ENCODE assay signal across 1 cellular context in genomic region chr21:35963920-35964451, GRCh38.
A peak's percentile ranks its signal among the peaks of the same experiment; 100 is the strongest.
TF ChIP-seq lines count a peak whose summit lies in the region.

No MANE protein-coding gene starts in this region.

TF ChIP-seq in K562, 482 proteins besides CTCF, POLR2A, EP300 and RAD21 (continued from another document and continues in another):
- TF ChIP-seq GTF3C2 (IDR thresholded peaks at IDR 0.05; ENCODE audit: borderline replicate concordance, extremely low read depth, insufficient read length) (no peak), MTA3 (IDR thresholded peaks at IDR 0.05; ENCODE audit: borderline replicate concordance) (peak; percentile 81; the same call in 1 of the 2 replicates), ZEB2 (IDR thresholded peaks at IDR 0.05) (no peak), ZNF75A (CRISPR knock-in tag; IDR thresholded peaks at IDR 0.05) (no peak), NFATC3 (IDR thresholded peaks at IDR 0.05) (no peak), ZKSCAN3 (CRISPR knock-in tag; IDR thresholded peaks at IDR 0.05) (no peak), RBFOX2 (IDR thresholded peaks at IDR 0.05; ENCODE audit: low read depth, low read length) (0 out of 2 replicates have a peak, but pooled peaks have one; percentile 14), ZNF3 (CRISPR knock-in tag; IDR thresholded peaks at IDR 0.05) (no peak), ZKSCAN1 (IDR thresholded peaks at IDR 0.05; ENCODE audit: low read depth, low read length) (no peak), ZNF707 (CRISPR knock-in tag; conservative IDR thresholded peaks at IDR 0.05) (no peak), CBFA2T3 (IDR thresholded peaks at IDR 0.05) (no peak), KHSRP (IDR thresholded peaks at IDR 0.05) (no peak), GTF2A2 (tag; IDR thresholded peaks at IDR 0.05) (peak; percentile 72), ZNF165 (CRISPR knock-in tag; IDR thresholded peaks at IDR 0.05; ENCODE audit: borderline replicate concordance) (no peak), ZBTB34 (CRISPR knock-in tag; IDR thresholded peaks at IDR 0.05) (no peak), ESRRA (IDR thresholded peaks at IDR 0.05; ENCODE audit: borderline replicate concordance, low read depth) (no peak), MAZ (CRISPR knock-in tag; conservative IDR thresholded peaks at IDR 0.05 in 1 of 2, IDR thresholded peaks at IDR 0.05 in 1 of 2) (no peak), ZNF57 (CRISPR knock-in tag; IDR thresholded peaks at IDR 0.05) (no peak), ZNF347 (CRISPR knock-in tag; IDR thresholded peaks at IDR 0.05; ENCODE audit: low read depth) (no peak), NONO (IDR thresholded peaks at IDR 0.05; ENCODE audit: low read depth in 2 of 2, low read length in 1 of 2) (no peak), HIVEP1 (CRISPR knock-in tag; IDR thresholded peaks at IDR 0.05) (no peak), RBM14 (IDR thresholded peaks at IDR 0.05; ENCODE audit: borderline replicate concordance, insufficient read depth, low read depth, low read length) (no peak), SLC30A9 (CRISPR knock-in tag; IDR thresholded peaks at IDR 0.05) (no peak), MCM2 (IDR thresholded peaks at IDR 0.05; ENCODE audit: low read depth) (no peak), SRSF9 (IDR thresholded peaks at IDR 0.05; ENCODE audit: borderline replicate concordance, low read depth, low read length) (no peak), ZNF780A (CRISPR knock-in tag; IDR thresholded peaks at IDR 0.05) (no peak), POLR2H (tag; IDR thresholded peaks at IDR 0.05; ENCODE audit: low read depth) (no peak; the same call in 1 of the 2 replicates), ESRRB (CRISPR knock-in tag; IDR thresholded peaks at IDR 0.05; ENCODE audit: borderline replicate concordance) (no peak), RBM34 (IDR thresholded peaks at IDR 0.05; ENCODE audit: borderline replicate concordance, insufficient read depth, low read length) (no peak), SUPT5H (IDR thresholded peaks at IDR 0.05) (peak; percentile 38; the same call in 1 of the 2 replicates), HDAC3 (IDR thresholded peaks at IDR 0.05; ENCODE audit: borderline replicate concordance, partially characterized antibody) (no peak), ZNF778 (CRISPR knock-in tag; IDR thresholded peaks at IDR 0.05) (no peak), WHSC1 (IDR thresholded peaks at IDR 0.05; ENCODE audit: low read length) (no peak), ZNF311 (CRISPR knock-in tag; IDR thresholded peaks at IDR 0.05) (no peak)
- TF ChIP-seq, protein P1, sequence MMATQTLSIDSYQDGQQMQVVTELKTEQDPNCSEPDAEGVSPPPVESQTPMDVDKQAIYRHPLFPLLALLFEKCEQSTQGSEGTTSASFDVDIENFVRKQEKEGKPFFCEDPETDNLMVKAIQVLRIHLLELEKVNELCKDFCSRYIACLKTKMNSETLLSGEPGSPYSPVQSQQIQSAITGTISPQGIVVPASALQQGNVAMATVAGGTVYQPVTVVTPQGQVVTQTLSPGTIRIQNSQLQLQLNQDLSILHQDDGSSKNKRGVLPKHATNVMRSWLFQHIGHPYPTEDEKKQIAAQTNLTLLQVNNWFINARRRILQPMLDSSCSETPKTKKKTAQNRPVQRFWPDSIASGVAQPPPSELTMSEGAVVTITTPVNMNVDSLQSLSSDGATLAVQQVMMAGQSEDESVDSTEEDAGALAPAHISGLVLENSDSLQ (IDR thresholded peaks at IDR 0.05), result peak; percentile 94
- TF ChIP-seq, protein P2, sequence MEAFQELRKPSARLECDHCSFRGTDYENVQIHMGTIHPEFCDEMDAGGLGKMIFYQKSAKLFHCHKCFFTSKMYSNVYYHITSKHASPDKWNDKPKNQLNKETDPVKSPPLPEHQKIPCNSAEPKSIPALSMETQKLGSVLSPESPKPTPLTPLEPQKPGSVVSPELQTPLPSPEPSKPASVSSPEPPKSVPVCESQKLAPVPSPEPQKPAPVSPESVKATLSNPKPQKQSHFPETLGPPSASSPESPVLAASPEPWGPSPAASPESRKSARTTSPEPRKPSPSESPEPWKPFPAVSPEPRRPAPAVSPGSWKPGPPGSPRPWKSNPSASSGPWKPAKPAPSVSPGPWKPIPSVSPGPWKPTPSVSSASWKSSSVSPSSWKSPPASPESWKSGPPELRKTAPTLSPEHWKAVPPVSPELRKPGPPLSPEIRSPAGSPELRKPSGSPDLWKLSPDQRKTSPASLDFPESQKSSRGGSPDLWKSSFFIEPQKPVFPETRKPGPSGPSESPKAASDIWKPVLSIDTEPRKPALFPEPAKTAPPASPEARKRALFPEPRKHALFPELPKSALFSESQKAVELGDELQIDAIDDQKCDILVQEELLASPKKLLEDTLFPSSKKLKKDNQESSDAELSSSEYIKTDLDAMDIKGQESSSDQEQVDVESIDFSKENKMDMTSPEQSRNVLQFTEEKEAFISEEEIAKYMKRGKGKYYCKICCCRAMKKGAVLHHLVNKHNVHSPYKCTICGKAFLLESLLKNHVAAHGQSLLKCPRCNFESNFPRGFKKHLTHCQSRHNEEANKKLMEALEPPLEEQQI (IDR thresholded peaks at IDR 0.05), result no peak
- TF ChIP-seq, protein P3, sequence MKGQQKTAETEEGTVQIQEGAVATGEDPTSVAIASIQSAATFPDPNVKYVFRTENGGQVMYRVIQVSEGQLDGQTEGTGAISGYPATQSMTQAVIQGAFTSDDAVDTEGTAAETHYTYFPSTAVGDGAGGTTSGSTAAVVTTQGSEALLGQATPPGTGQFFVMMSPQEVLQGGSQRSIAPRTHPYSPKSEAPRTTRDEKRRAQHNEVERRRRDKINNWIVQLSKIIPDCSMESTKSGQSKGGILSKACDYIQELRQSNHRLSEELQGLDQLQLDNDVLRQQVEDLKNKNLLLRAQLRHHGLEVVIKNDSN (CRISPR knock-in tag; IDR thresholded peaks at IDR 0.05), result no peak
- TF ChIP-seq, protein P4, sequence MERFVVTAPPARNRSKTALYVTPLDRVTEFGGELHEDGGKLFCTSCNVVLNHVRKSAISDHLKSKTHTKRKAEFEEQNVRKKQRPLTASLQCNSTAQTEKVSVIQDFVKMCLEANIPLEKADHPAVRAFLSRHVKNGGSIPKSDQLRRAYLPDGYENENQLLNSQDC (CRISPR knock-in tag; IDR thresholded peaks at IDR 0.05), result no peak
- TF ChIP-seq, protein P5, sequence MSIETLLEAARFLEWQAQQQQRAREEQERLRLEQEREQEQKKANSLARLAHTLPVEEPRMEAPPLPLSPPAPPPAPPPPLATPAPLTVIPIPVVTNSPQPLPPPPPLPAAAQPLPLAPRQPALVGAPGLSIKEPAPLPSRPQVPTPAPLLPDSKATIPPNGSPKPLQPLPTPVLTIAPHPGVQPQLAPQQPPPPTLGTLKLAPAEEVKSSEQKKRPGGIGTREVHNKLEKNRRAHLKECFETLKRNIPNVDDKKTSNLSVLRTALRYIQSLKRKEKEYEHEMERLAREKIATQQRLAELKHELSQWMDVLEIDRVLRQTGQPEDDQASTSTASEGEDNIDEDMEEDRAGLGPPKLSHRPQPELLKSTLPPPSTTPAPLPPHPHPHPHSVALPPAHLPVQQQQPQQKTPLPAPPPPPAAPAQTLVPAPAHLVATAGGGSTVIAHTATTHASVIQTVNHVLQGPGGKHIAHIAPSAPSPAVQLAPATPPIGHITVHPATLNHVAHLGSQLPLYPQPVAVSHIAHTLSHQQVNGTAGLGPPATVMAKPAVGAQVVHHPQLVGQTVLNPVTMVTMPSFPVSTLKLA (conservative IDR thresholded peaks at IDR 0.05), result peak; percentile 59 to 66; a peak in 3 of 4 replicates
- TF ChIP-seq, protein P6, sequence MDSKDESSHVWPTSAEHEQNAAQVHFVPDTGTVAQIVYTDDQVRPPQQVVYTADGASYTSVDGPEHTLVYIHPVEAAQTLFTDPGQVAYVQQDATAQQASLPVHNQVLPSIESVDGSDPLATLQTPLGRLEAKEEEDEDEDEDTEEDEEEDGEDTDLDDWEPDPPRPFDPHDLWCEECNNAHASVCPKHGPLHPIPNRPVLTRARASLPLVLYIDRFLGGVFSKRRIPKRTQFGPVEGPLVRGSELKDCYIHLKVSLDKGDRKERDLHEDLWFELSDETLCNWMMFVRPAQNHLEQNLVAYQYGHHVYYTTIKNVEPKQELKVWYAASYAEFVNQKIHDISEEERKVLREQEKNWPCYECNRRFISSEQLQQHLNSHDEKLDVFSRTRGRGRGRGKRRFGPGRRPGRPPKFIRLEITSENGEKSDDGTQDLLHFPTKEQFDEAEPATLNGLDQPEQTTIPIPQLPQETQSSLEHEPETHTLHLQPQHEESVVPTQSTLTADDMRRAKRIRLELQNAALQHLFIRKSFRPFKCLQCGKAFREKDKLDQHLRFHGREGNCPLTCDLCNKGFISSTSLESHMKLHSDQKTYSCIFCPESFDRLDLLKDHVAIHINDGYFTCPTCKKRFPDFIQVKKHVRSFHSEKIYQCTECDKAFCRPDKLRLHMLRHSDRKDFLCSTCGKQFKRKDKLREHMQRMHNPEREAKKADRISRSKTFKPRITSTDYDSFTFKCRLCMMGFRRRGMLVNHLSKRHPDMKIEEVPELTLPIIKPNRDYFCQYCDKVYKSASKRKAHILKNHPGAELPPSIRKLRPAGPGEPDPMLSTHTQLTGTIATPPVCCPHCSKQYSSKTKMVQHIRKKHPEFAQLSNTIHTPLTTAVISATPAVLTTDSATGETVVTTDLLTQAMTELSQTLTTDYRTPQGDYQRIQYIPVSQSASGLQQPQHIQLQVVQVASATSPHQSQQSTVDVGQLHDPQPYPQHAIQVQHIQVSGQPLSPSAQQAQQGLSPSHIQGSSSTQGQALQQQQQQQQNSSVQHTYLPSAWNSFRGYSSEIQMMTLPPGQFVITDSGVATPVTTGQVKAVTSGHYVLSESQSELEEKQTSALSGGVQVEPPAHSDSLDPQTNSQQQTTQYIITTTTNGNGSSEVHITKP (IDR thresholded peaks at IDR 0.05; ENCODE audit: partially characterized antibody), result no peak
- TF ChIP-seq, protein P7, sequence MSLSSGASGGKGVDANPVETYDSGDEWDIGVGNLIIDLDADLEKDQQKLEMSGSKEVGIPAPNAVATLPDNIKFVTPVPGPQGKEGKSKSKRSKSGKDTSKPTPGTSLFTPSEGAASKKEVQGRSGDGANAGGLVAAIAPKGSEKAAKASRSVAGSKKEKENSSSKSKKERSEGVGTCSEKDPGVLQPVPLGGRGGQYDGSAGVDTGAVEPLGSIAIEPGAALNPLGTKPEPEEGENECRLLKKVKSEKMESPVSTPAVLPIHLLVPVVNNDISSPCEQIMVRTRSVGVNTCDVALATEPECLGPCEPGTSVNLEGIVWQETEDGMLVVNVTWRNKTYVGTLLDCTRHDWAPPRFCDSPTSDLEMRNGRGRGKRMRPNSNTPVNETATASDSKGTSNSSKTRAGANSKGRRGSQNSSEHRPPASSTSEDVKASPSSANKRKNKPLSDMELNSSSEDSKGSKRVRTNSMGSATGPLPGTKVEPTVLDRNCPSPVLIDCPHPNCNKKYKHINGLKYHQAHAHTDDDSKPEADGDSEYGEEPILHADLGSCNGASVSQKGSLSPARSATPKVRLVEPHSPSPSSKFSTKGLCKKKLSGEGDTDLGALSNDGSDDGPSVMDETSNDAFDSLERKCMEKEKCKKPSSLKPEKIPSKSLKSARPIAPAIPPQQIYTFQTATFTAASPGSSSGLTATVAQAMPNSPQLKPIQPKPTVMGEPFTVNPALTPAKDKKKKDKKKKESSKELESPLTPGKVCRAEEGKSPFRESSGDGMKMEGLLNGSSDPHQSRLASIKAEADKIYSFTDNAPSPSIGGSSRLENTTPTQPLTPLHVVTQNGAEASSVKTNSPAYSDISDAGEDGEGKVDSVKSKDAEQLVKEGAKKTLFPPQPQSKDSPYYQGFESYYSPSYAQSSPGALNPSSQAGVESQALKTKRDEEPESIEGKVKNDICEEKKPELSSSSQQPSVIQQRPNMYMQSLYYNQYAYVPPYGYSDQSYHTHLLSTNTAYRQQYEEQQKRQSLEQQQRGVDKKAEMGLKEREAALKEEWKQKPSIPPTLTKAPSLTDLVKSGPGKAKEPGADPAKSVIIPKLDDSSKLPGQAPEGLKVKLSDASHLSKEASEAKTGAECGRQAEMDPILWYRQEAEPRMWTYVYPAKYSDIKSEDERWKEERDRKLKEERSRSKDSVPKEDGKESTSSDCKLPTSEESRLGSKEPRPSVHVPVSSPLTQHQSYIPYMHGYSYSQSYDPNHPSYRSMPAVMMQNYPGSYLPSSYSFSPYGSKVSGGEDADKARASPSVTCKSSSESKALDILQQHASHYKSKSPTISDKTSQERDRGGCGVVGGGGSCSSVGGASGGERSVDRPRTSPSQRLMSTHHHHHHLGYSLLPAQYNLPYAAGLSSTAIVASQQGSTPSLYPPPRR (CRISPR knock-in tag; IDR thresholded peaks at IDR 0.05; ENCODE audit: borderline replicate concordance), result no peak
- TF ChIP-seq, protein P8, sequence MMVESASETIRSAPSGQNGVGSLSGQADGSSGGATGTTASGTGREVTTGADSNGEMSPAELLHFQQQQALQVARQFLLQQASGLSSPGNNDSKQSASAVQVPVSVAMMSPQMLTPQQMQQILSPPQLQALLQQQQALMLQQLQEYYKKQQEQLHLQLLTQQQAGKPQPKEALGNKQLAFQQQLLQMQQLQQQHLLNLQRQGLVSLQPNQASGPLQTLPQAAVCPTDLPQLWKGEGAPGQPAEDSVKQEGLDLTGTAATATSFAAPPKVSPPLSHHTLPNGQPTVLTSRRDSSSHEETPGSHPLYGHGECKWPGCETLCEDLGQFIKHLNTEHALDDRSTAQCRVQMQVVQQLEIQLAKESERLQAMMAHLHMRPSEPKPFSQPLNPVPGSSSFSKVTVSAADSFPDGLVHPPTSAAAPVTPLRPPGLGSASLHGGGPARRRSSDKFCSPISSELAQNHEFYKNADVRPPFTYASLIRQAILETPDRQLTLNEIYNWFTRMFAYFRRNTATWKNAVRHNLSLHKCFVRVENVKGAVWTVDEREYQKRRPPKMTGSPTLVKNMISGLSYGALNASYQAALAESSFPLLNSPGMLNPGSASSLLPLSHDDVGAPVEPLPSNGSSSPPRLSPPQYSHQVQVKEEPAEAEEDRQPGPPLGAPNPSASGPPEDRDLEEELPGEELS (CRISPR knock-in tag; IDR thresholded peaks at IDR 0.05; ENCODE audit: borderline replicate concordance), result no peak
